Comparison of ENCODE assay signal across 11 cellular contexts in genomic region chr2:100394111-100394641, GRCh38. TPM values are rescaled to one million over a fixed set of nuclear protein-coding genes. Genes with fewer than 3 reads are reported as not detected.
DNase-seq lines count a peak whose midpoint lies in the region; ATAC-seq and TF ChIP-seq lines count a peak whose summit lies in the region.
"Had no signal": no experiment of that assay in that cellular context is flagged by ENCODE, and none has a peak within 500 bp of the region (broad histone marks: within the 10 kb centered on the region; RNA-seq: fewer than 3 reads in every experiment).

No MANE protein-coding gene starts in this region.

- no peaks in the 10 kb centered on the region for H3K27me3 Mint-ChIP-seq in activated naive CD8-positive, alpha-beta T cell treated with anti-CD3 and anti-CD28 coated beads, Interleukin-2, amount 50 U/mL, for 24 hours
- H3K27me3 Mint-ChIP-seq in activated naive CD8-positive, alpha-beta T cell treated with anti-CD3 and anti-CD28 coated beads for 36 hours: no peaks in the 10 kb centered on the region
- H3K27me3 Mint-ChIP-seq in stimulated activated memory B cell treated with anti-CD40 and anti-IgM and Interleukin-4, amounts not matched to agents 10 μg/mL and 1 μg/mL and 100 μg/mL, for 72 hours: no peaks in the 10 kb centered on the region

- no peak overlapping the region for H3K9ac ChIP-seq in colonic mucosa (ENCODE audit: low read depth in 2 of 2, low read length in 2 of 2)

- TF ChIP-seq CTCF in colonic mucosa (IDR thresholded peaks at IDR 0.05): no peak

- ATAC-seq in activated naive CD8-positive, alpha-beta T cell treated with anti-CD3 and anti-CD28 coated beads, Interleukin-2, amount 50 U/mL, for 24 hours: peak; percentile 28
- ATAC-seq in HG02571 (IDR thresholded peaks at IDR 0.05; ENCODE audit: unreplicated experiment) (peak; percentile 32), HG03575 (IDR thresholded peaks at IDR 0.05; ENCODE audit: extremely low read depth, insufficient number of reproducible peaks, low FRiP score, unreplicated experiment) (peak; percentile 44), HG02970 (IDR thresholded peaks at IDR 0.05; ENCODE audit: low FRiP score, unreplicated experiment) (no peak)
- peak; percentile 85 for ATAC-seq in stimulated activated memory B cell treated with anti-CD40 and anti-IgM and Interleukin-4, amounts not matched to agents 10 μg/mL and 1 μg/mL and 100 μg/mL, for 72 hours
- ATAC-seq: left lobe of liver had no signal

- H3K27ac Mint-ChIP-seq in activated naive CD8-positive, alpha-beta T cell treated with anti-CD3 and anti-CD28 coated beads, Interleukin-2, amount 50 U/mL, for 24 hours: no peak overlapping the region
- H3K27ac Mint-ChIP-seq in activated naive CD8-positive, alpha-beta T cell treated with anti-CD3 and anti-CD28 coated beads for 36 hours: no peak overlapping the region
- H3K27ac Mint-ChIP-seq in stimulated activated memory B cell treated with anti-CD40 and anti-IgM and Interleukin-4, amounts not matched to agents 10 μg/mL and 1 μg/mL and 100 μg/mL, for 72 hours: peak overlapping the region; percentile 100

- no peaks in the 10 kb centered on the region for H3K36me3 ChIP-seq in colonic mucosa

- DNase-seq in activated naive CD8-positive, alpha-beta T cell treated with anti-CD3 and anti-CD28 coated beads, Interleukin-2, amount 50 U/mL, for 24 hours: no peak
- DNase-seq in activated naive CD8-positive, alpha-beta T cell treated with anti-CD3 and anti-CD28 coated beads for 36 hours: no peak
- DNase-seq in HCEC 1CT: no peak
- DNase-seq in colonic mucosa: no peak
- DNase-seq: NCI-H526 treated with DMSO at 0.1 percent for 48 hours had no signal

- H3K9me3 Mint-ChIP-seq in activated naive CD8-positive, alpha-beta T cell treated with anti-CD3 and anti-CD28 coated beads, Interleukin-2, amount 50 U/mL, for 24 hours: no peaks in the 10 kb centered on the region
- no peaks in the 10 kb centered on the region for H3K9me3 Mint-ChIP-seq in activated naive CD8-positive, alpha-beta T cell treated with anti-CD3 and anti-CD28 coated beads for 36 hours
- H3K9me3 Mint-ChIP-seq in stimulated activated memory B cell treated with anti-CD40 and anti-IgM and Interleukin-4, amounts not matched to agents 10 μg/mL and 1 μg/mL and 100 μg/mL, for 72 hours: no peaks in the 10 kb centered on the region

- intact Hi-C loops in colonic mucosa (cut with DNase I): no loop called here

- H3K4me1 Mint-ChIP-seq in activated naive CD8-positive, alpha-beta T cell treated with anti-CD3 and anti-CD28 coated beads, Interleukin-2, amount 50 U/mL, for 24 hours: peaks cover 8% of the 10 kb centered on the region
- H3K4me1 Mint-ChIP-seq in activated naive CD8-positive, alpha-beta T cell treated with anti-CD3 and anti-CD28 coated beads for 36 hours: no peaks in the 10 kb centered on the region
- H3K4me1 Mint-ChIP-seq in stimulated activated memory B cell treated with anti-CD40 and anti-IgM and Interleukin-4, amounts not matched to agents 10 μg/mL and 1 μg/mL and 100 μg/mL, for 72 hours: peaks cover 44% of the 10 kb centered on the region

- H3K4me1 ChIP-seq in colonic mucosa: no peaks in the 10 kb centered on the region

- no peak overlapping the region for H3K27ac ChIP-seq in colonic mucosa
- H3K27ac ChIP-seq: epithelial cell of prostate had no signal

- no peaks in the 10 kb centered on the region for H3K27me3 ChIP-seq in colonic mucosa

- H3K36me3 Mint-ChIP-seq in activated naive CD8-positive, alpha-beta T cell treated with anti-CD3 and anti-CD28 coated beads, Interleukin-2, amount 50 U/mL, for 24 hours (ENCODE audit: low read depth): peaks cover 4% of the 10 kb centered on the region
- H3K36me3 Mint-ChIP-seq in activated naive CD8-positive, alpha-beta T cell treated with anti-CD3 and anti-CD28 coated beads for 36 hours: no peaks in the 10 kb centered on the region
- peaks cover 23% of the 10 kb centered on the region for H3K36me3 Mint-ChIP-seq in stimulated activated memory B cell treated with anti-CD40 and anti-IgM and Interleukin-4, amounts not matched to agents 10 μg/mL and 1 μg/mL and 100 μg/mL, for 72 hours

- H3K4me3 Mint-ChIP-seq in activated naive CD8-positive, alpha-beta T cell treated with anti-CD3 and anti-CD28 coated beads, Interleukin-2, amount 50 U/mL, for 24 hours: no peak overlapping the region
- H3K4me3 Mint-ChIP-seq in activated naive CD8-positive, alpha-beta T cell treated with anti-CD3 and anti-CD28 coated beads for 36 hours: no peak overlapping the region
- H3K4me3 Mint-ChIP-seq in stimulated activated memory B cell treated with anti-CD40 and anti-IgM and Interleukin-4, amounts not matched to agents 10 μg/mL and 1 μg/mL and 100 μg/mL, for 72 hours: peak overlapping the region; percentile 76

- no peaks in the 10 kb centered on the region for H3K9me3 ChIP-seq in colonic mucosa

- H3K4me3 ChIP-seq in colonic mucosa: no peak overlapping the region

RNA-seq across cellular contexts. Expression of gene CHST10, which starts 23.3 kb away (rescaled TPM):
- total RNA-seq in activated naive CD8-positive, alpha-beta T cell treated with anti-CD3 and anti-CD28 coated beads for 36 hours: 10 to 100 TPM; 13.4 to 14.7 TPM
- total RNA-seq in colonic mucosa: 1 to 10 TPM in 1 of 2 donors, under 1 TPM in 1; 0.44 to 1.6 TPM

Comparison
In these comparisons a context has a peak if more than half of its experiments do, and no peak if none do; other contexts are left out.
1. RNA of gene CHST10, which starts 23.3 kb away (total RNA-seq): 13.4 to 14.7 TPM in activated naive CD8-positive, alpha-beta T cell treated with anti-CD3 and anti-CD28 coated beads for 36 hours; 0.44 to 1.6 TPM in colonic mucosa; every median in the first group is over 4 times any median in the second.